23 cellular contexts compared by ENCODE assay signal in the genomic region with DNA sequence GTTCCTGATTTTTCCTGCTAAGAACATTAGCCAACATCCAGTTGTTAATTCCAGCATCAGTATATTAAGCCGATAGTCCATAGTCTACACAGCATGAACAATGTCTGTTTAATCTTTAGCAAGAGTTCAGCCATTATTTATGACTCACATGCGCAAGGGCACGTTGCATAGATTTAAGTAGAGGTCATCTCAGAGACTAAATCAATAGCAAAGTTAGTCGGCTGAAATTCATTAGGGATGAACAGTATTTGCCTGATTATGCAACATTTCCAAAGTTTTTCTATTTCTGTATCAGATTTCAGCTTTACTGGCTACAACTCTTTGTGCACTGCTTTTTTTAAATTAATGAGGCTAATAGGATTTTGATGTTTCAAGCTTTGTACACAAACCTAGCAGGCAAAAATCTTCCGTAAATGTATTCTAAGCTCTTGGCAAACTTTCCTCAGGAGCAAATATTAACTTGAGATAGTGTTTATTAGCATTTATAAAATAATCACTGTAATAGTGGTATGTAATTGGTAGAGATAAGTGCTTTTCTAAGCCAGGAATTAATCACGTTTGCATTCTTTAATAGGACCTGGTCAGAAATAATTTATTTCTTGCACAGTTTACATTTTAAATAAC.
DNase-seq lines count a peak whose midpoint lies in the region; ATAC-seq and TF ChIP-seq lines count a peak whose summit lies in the region.
"Had no signal": no experiment of that assay in that cellular context is flagged by ENCODE, and none has a peak within 500 bp of the region (broad histone marks: within the 10 kb centered on the region; RNA-seq: fewer than 3 reads in every experiment).

No MANE protein-coding gene starts in this region.

- DNase-seq in Caki2 (ENCODE audit: low read depth), result peak; percentile 32
- peak; percentile 30 for DNase-seq in NCI-H146 treated with DMSO at 0.1 percent for 48 hours (lab: John Stamatoyannopoulos, UW; ENCODE audit: unreplicated experiment)
- peak; percentile 35 for DNase-seq in fibroblast of the aortic adventitia (ENCODE audit: low read depth)
- DNase-seq in neuronal stem cell (ENCODE audit: low spot score), result no peak
- no peak for DNase-seq in activated CD4-positive, CD25-positive, alpha-beta regulatory T cell treated with anti-CD3 and anti-CD28 coated beads, Interleukin-2, amount 50 U/mL, for 72 hours
- DNase-seq: activated CD8-positive, alpha-beta T cell treated with anti-CD3 and anti-CD28 coated beads for 36 hours; activated T-cell treated with anti-CD3 and anti-CD28 coated beads, Interleukin-2, amount 50 U/mL, for 4 hours; colonic mucosa; MG63; naive thymus-derived CD4-positive, alpha-beta T cell; NCI-H1930; NCI-H510A; SHP77; substantia nigra; T-helper 1 cell; uterus had no signal

- no peak overlapping the region for H3K23ac ChIP-seq in neuronal stem cell (ENCODE audit: low read depth, low read length, poor library complexity)

- in situ Hi-C loops in Caki2 (cut with HindIII; ENCODE audit: low pct_unique_long_range_greater_than_20kb, low sequenced_read_pairs), result no loop called here

- H3K9ac ChIP-seq in parathyroid adenoma (no peak overlapping the region), neuronal stem cell (ENCODE audit: low read depth, low read length, poor library complexity) (no peak overlapping the region)
- H3K9ac ChIP-seq: BLaER1 treated with 17β-estradiol and CSF1 and Interleukin-3, amounts not matched to agents 10 nM and 100 nM had no signal

- H3K18ac ChIP-seq in neuronal stem cell (ENCODE audit: low read length), result no peak overlapping the region

- H3K9me3 ChIP-seq in parathyroid adenoma (ENCODE audit: control insufficient read depth, low read length) (no peaks in the 10 kb centered on the region), neuronal stem cell (replicated peaks in 1 of 2; ENCODE audit: control insufficient read depth in 2 of 2, insufficient read depth in 1 of 2, low read depth in 1 of 2, low read length in 2 of 2) (no peaks in the 10 kb centered on the region)
- H3K9me3 ChIP-seq: BLaER1 treated with 17β-estradiol and CSF1 and Interleukin-3, amounts not matched to agents 10 nM and 100 nM; colonic mucosa; gastroesophageal sphincter; MG63; uterus had no signal

- no peak overlapping the region for H2BK12ac ChIP-seq in neuronal stem cell (ENCODE audit: low read length)

- H3K27me3 ChIP-seq in parathyroid adenoma (ENCODE audit: control insufficient read depth, insufficient read depth, low read length) (no peaks in the 10 kb centered on the region), neuronal stem cell (ENCODE audit: control insufficient read depth in 3 of 3, insufficient read depth in 3 of 3, low read depth in 1 of 3, low read length in 3 of 3) (no peaks in the 10 kb centered on the region)
- H3K27me3 ChIP-seq: BLaER1 treated with 17β-estradiol and CSF1 and Interleukin-3, amounts not matched to agents 10 nM and 100 nM; colonic mucosa; gastroesophageal sphincter; MG63; uterus had no signal

- no peak overlapping the region for H2BK5ac ChIP-seq in neuronal stem cell (ENCODE audit: low read length)

- H3K4me1 ChIP-seq in parathyroid adenoma, result peaks cover 56% of the 10 kb centered on the region
- peaks cover 0 to 4% of the 10 kb centered on the region in 2 donors for H3K4me1 ChIP-seq in neuronal stem cell (ENCODE audit: control insufficient read depth in 2 of 2, insufficient read depth in 1 of 2, low read depth in 1 of 2, low read length in 2 of 2)
- H3K4me1 ChIP-seq: colonic mucosa, uterus had no signal

- no peaks in the 10 kb centered on the region for H3K79me1 ChIP-seq in neuronal stem cell (ENCODE audit: low read depth, low read length)

- no CpG with 5 or more reads among the region's 6 CpGs for WGBS in neuronal stem cell (ENCODE audit: extremely low coverage in 2 of 2, insufficient read length in 2 of 2, insufficient replicate concordance in 1 of 2), 2 donors

- H4K91ac ChIP-seq in neuronal stem cell (ENCODE audit: low read depth, low read length, poor library complexity), result no peak overlapping the region

- peak overlapping the region; percentile 78 for H3K27ac ChIP-seq in parathyroid adenoma
- no peak overlapping the region for H3K27ac ChIP-seq in neuronal stem cell (replicated peaks; ENCODE audit: low read length)
- H3K27ac ChIP-seq: BLaER1 treated with 17β-estradiol and CSF1 and Interleukin-3, amounts not matched to agents 10 nM and 100 nM; colonic mucosa; gastroesophageal sphincter; skin epidermis had no signal

- TF ChIP-seq CTCF in fibroblast of the aortic adventitia (IDR thresholded peaks at IDR 0.05; ENCODE audit: insufficient read depth, low read length) (no peak), parathyroid adenoma (IDR thresholded peaks at IDR 0.05) (no peak)

- H3K4ac ChIP-seq in neuronal stem cell (ENCODE audit: low read length), result no peak overlapping the region

- H3K36me3 ChIP-seq in parathyroid adenoma (ENCODE audit: control insufficient read depth, insufficient read depth, low read length) (no peaks in the 10 kb centered on the region), neuronal stem cell (replicated peaks in 1 of 2; ENCODE audit: control insufficient read depth in 2 of 2, insufficient read depth in 2 of 2, low read length in 2 of 2) (no peaks in the 10 kb centered on the region)
- H3K36me3 ChIP-seq: BLaER1 treated with 17β-estradiol and CSF1 and Interleukin-3, amounts not matched to agents 10 nM and 100 nM; colonic mucosa; gastroesophageal sphincter; MG63; uterus had no signal

- no peak overlapping the region for H2BK120ac ChIP-seq in neuronal stem cell (ENCODE audit: low read depth, low read length)

- H3K4me3 ChIP-seq in fibroblast of the aortic adventitia (ENCODE audit: low read depth, low read length), result no peak overlapping the region
- no peak overlapping the region for H3K4me3 ChIP-seq in parathyroid adenoma (ENCODE audit: low read depth, low read length)
- H3K4me3 ChIP-seq in neuronal stem cell (ENCODE audit: low read length in 2 of 2), result no peak overlapping the region
- H3K4me3 ChIP-seq: BLaER1 treated with 17β-estradiol and CSF1 and Interleukin-3, amounts not matched to agents 10 nM and 100 nM; colonic mucosa; gastroesophageal sphincter; MG63; skin epidermis; uterus had no signal

- H3K14ac ChIP-seq in neuronal stem cell (ENCODE audit: low read length), result no peak overlapping the region

- H2BK15ac ChIP-seq in neuronal stem cell (ENCODE audit: low read length), result no peak overlapping the region

- no peak for ATAC-seq in activated CD4-positive, CD25-positive, alpha-beta regulatory T cell treated with anti-CD3 and anti-CD28 coated beads, Interleukin-2, amount 50 U/mL, for 24 hours
- no peak for ATAC-seq in HG03439 (IDR thresholded peaks at IDR 0.05; ENCODE audit: unreplicated experiment)
- ATAC-seq: activated CD8-positive, alpha-beta T cell treated with anti-CD3 and anti-CD28 coated beads for 36 hours; activated naive CD4-positive, alpha-beta T cell treated with anti-CD3 and anti-CD28 coated beads, Interleukin-2, amount 50 U/mL, for 72 hours; activated T-cell treated with anti-CD3 and anti-CD28 coated beads, Interleukin-2, amount 50 U/mL, for 4 hours; gastroesophageal sphincter; naive thymus-derived CD4-positive, alpha-beta T cell had no signal

- H3K79me2 ChIP-seq in parathyroid adenoma, result no peaks in the 10 kb centered on the region

- H2AK5ac ChIP-seq in neuronal stem cell (ENCODE audit: low read depth, low read length), result no peak overlapping the region

- no peak overlapping the region for H3K4me2 ChIP-seq in parathyroid adenoma (ENCODE audit: low read length)
- no peak overlapping the region for H3K4me2 ChIP-seq in neuronal stem cell (ENCODE audit: insufficient read depth, low read length, poor library complexity, severe bottlenecking)
- H3K4me2 ChIP-seq: BLaER1 treated with 17β-estradiol and CSF1 and Interleukin-3, amounts not matched to agents 10 nM and 100 nM had no signal

- H4K8ac ChIP-seq in neuronal stem cell (ENCODE audit: low read depth, low read length), result no peak overlapping the region

- H2AFZ ChIP-seq in parathyroid adenoma (peak overlapping the region; percentile 3), neuronal stem cell (ENCODE audit: low read length) (no peak overlapping the region)

Comparison
In these comparisons a context has a peak if more than half of its experiments do, and no peak if none do; other contexts are left out.
1. DNase-seq: peak in Caki2 (single experiment), NCI-H146 treated with DMSO at 0.1 percent for 48 hours (single experiment) and fibroblast of the aortic adventitia (single experiment); none in neuronal stem cell (single experiment) and activated CD4-positive, CD25-positive, alpha-beta regulatory T cell treated with anti-CD3 and anti-CD28 coated beads, Interleukin-2, amount 50 U/mL, for 72 hours (single experiment).